Comparison of ENCODE assay signal across 8 cellular contexts in the genomic region with DNA sequence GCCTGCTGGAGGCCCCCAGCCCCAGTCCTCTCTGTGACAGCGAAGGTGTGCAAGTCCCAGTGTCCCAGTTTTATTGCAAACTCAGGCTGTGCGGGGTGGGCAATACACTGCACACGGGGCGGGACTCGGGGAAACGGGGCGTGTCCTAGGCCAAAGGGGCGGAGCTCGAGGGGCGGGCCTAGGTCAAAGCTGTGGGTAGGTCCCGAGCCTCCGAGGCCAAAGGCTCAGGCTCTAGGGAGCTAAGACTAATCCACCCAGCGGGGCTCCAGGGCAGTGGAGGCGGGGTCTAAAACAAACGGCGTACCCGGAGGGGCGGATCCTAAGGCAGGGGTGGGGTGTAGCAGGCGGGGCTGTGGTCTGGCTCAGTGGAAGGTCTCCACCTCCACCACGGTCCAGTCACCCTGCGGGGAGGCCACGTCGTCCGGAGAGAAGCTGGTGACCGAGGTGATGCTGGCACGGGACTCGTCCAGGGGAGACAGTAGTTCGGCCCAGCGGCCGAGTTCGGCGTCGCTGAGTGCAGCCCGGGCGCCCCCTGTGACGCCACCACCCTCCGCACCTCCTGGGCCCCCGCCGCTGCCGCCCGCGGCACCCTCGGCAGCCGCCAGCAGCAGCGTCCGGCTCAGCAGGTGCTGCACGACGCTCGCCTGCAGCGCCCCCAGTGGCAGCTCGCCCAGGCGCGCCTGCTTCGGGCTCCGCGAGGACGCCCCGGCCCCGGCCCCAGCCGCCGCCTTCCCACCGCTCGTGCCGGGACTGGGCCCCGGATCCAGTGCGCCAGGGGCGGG. TPM values are rescaled to one million over a fixed set of nuclear protein-coding genes. Genes with fewer than 3 reads are reported as not detected.
DNase-seq lines count a peak whose midpoint lies in the region; ATAC-seq and TF ChIP-seq lines count a peak whose summit lies in the region.

No MANE protein-coding gene starts in this region.

- H3K79me2 ChIP-seq in OCI-LY7 (ENCODE audit: insufficient read depth, low read depth, low read length) (no peaks in the 10 kb centered on the region), fibroblast of lung (ENCODE audit: control insufficient read depth, insufficient read depth, low read length) (no peaks in the 10 kb centered on the region), neural progenitor cell (ENCODE audit: low read depth) (no peaks in the 10 kb centered on the region)

- H3K4me3 Mint-ChIP-seq in neural progenitor cell = peak overlapping the region; percentile 77

- H3K36me3 Mint-ChIP-seq in neural progenitor cell = peaks cover 3% of the 10 kb centered on the region

- peaks cover 29% of the 10 kb centered on the region for H3K27me3 Mint-ChIP-seq in neural progenitor cell (ENCODE audit: insufficient read depth, low read depth)

- intact Hi-C loops in OCI-LY7 (cut with micrococcal nuclease; ENCODE audit: unreplicated experiment) = no loop called here

- no peak overlapping the region for H3K27ac Mint-ChIP-seq in neural progenitor cell

- DNase-seq in OCI-LY7 (ENCODE audit: low spot score) (peak; percentile 92), fibroblast of lung (ENCODE audit: low read depth in 2 of 2) (peak; percentile 34 to 44), neural progenitor cell (ENCODE audit: low spot score) (peak; percentile 91), NCI-H1930 (lab: John Stamatoyannopoulos, UW) (no peak)
- peak; percentile 88 to 91 for DNase-seq in activated T-cell treated with anti-CD3 and anti-CD28 coated beads, Interleukin-2, amount 50 U/mL, for 48 hours

- TF ChIP-seq CTCF in OCI-LY7 (conservative IDR thresholded peaks at IDR 0.05; ENCODE audit: low read length) (peak; percentile 81), fibroblast of lung (conservative IDR thresholded peaks at IDR 0.05 in 1 of 2, IDR thresholded peaks at IDR 0.05 in 1 of 2; ENCODE audit: low read depth in 1 of 2, low read length in 2 of 2) (peak; percentile 40 to 45), neural progenitor cell (IDR thresholded peaks at IDR 0.05) (peak; percentile 74)

- POLR2A ChIA-PET in OCI-LY7 (lab: Charles Lee) = interaction anchor here (0.6 to 1.2 kb wide), 2 partner anchors 52 to 1466 kb away, joined by 3 read pairs; a partner anchor contains a TSS

- H3K9me2 ChIP-seq in OCI-LY7 (ENCODE audit: insufficient read depth, low read length) = no peaks in the 10 kb centered on the region

- no peak overlapping the region for H3K9ac ChIP-seq in fibroblast of lung (ENCODE audit: insufficient read depth, low read length)
- H3K9ac ChIP-seq in neural progenitor cell = no peak overlapping the region
- H3K9ac ChIP-seq in stomach smooth muscle (ENCODE audit: low read length in 2 of 2) = peak overlapping the region; percentile 23 to 36

- H3F3A ChIP-seq in neural progenitor cell (ENCODE audit: low read depth) = peaks cover 54% of the 10 kb centered on the region

- no peaks in the 10 kb centered on the region for H4K20me1 ChIP-seq in OCI-LY7 (ENCODE audit: insufficient read depth, low read length)
- H4K20me1 ChIP-seq in fibroblast of lung (ENCODE audit: control insufficient read depth, extremely low read depth, insufficient read depth, low read length) = no peaks in the 10 kb centered on the region
- peaks cover 58% of the 10 kb centered on the region for H4K20me1 ChIP-seq in neural progenitor cell (ENCODE audit: low read depth)

- H3K4me1 Mint-ChIP-seq in neural progenitor cell = peaks cover 37% of the 10 kb centered on the region

- no peaks in the 10 kb centered on the region for H3K36me3 ChIP-seq in OCI-LY7 (ENCODE audit: insufficient read depth, low read length)
- H3K36me3 ChIP-seq in fibroblast of lung (ENCODE audit: control insufficient read depth, insufficient read depth, low read length) = no peaks in the 10 kb centered on the region
- H3K36me3 ChIP-seq in neural progenitor cell = no peaks in the 10 kb centered on the region
- H3K36me3 ChIP-seq in stomach smooth muscle (ENCODE audit: control insufficient read depth in 2 of 2, insufficient read depth in 2 of 2, low read length in 2 of 2) = no peaks in the 10 kb centered on the region

- H3K4me2 ChIP-seq in OCI-LY7 (ENCODE audit: low read length) (peak overlapping the region; percentile 84), fibroblast of lung (ENCODE audit: extremely low read depth, insufficient read depth, low read length) (peak overlapping the region; percentile 82), neural progenitor cell (peak overlapping the region; percentile 67)

- no TSS peak for BruUV-seq in OCI-LY7 (replicated peaks; lab: Mats Ljungman, UMichigan)

- H3K4me3 ChIP-seq in OCI-LY7 (ENCODE audit: low read depth, low read length, poor library complexity, severe bottlenecking) (peak overlapping the region; percentile 65), fibroblast of lung (replicated peaks in 1 of 4; ENCODE audit: control extremely low read depth in 1 of 4, insufficient read depth in 1 of 4, low read depth in 3 of 4, low read length in 4 of 4) (peak overlapping the region in 3 of 4 experiments; percentile 23 to 47 (median 40)), neural progenitor cell (peak overlapping the region; percentile 31), stomach smooth muscle (ENCODE audit: low read length in 2 of 2) (peak overlapping the region; percentile 63 to 72)

- H3K4me1 ChIP-seq in OCI-LY7 (ENCODE audit: insufficient read depth, low read length, poor library complexity, severe bottlenecking) (peaks cover 40% of the 10 kb centered on the region), fibroblast of lung (ENCODE audit: control insufficient read depth, extremely low read depth, insufficient read depth, low read length) (peaks cover 7% of the 10 kb centered on the region), neural progenitor cell (peaks cover 7% of the 10 kb centered on the region), stomach smooth muscle (ENCODE audit: control insufficient read depth, insufficient read depth, low read length) (peaks cover 33% of the 10 kb centered on the region)

- no peaks in the 10 kb centered on the region for H3K9me3 Mint-ChIP-seq in neural progenitor cell

- peak overlapping the region; percentile 17; the same call in 1 of the 2 replicates for H2AFZ ChIP-seq in OCI-LY7 (ENCODE audit: low read length)
- peak overlapping the region; percentile 31 for H2AFZ ChIP-seq in fibroblast of lung (ENCODE audit: low read length)
- no peak overlapping the region for H2AFZ ChIP-seq in neural progenitor cell (replicated peaks)

- H3K27ac ChIP-seq in OCI-LY7 (ENCODE audit: low read depth, low read length, poor library complexity, severe bottlenecking) (no peak overlapping the region), fibroblast of lung (ENCODE audit: insufficient read depth, low read length) (no peak overlapping the region), neural progenitor cell (no peak overlapping the region), stomach smooth muscle (ENCODE audit: low read length) (no peak overlapping the region)

- H3K9me3 ChIP-seq in OCI-LY7 (ENCODE audit: low read length) (no peaks in the 10 kb centered on the region), fibroblast of lung (ENCODE audit: control insufficient read depth, insufficient read depth, low read depth, low read length) (no peaks in the 10 kb centered on the region), neural progenitor cell (ENCODE audit: low read depth) (no peaks in the 10 kb centered on the region), stomach smooth muscle (ENCODE audit: control insufficient read depth in 2 of 2, low read length in 2 of 2) (no peaks in the 10 kb centered on the region)

- CTCF ChIA-PET in OCI-LY7 (lab: Charles Lee; ENCODE audit: unreplicated experiment) = interaction anchor here (1.0 to 1.8 kb wide), 4 partner anchors 11 to 52 kb away, joined by 3 to 6 read pairs (median 4); a partner anchor contains a TSS

- H3K27me3 ChIP-seq in fibroblast of lung (ENCODE audit: control insufficient read depth, insufficient read depth, low read length) (peaks cover 10% of the 10 kb centered on the region), neural progenitor cell (peaks cover 48% of the 10 kb centered on the region), stomach smooth muscle (ENCODE audit: control insufficient read depth in 1 of 2, insufficient read depth in 2 of 2, low read length in 2 of 2) (peaks cover 24 to 25% of the 10 kb centered on the region in 2 donors)

- peak; percentile 74 for ATAC-seq in GM18511 (IDR thresholded peaks at IDR 0.05; ENCODE audit: unreplicated experiment)
- ATAC-seq in HG02943 (IDR thresholded peaks at IDR 0.05; ENCODE audit: low read depth, unreplicated experiment) = peak; percentile 55

RNA-seq across cellular contexts. Expression of a gene that starts 5.3 kb away (rescaled TPM):
- not detected in 2 replicates for total RNA-seq in OCI-LY7 (2014; rRNA removed; shearing (Covaris generic))
- total RNA-seq in OCI-LY7 (2022) (0.17 TPM in 1 of 2 replicates, not detected in the other), fibroblast of lung (under 0.01 TPM in 1 of 2 replicates, not detected in the other), neural progenitor cell (ENCODE audit: low replicate concordance) (0.07 and 2.8 TPM in 2 replicates)
- not detected in 2 replicates for polyA plus RNA-seq in fibroblast of lung
- 0.08 TPM in 1 of 2 replicates, not detected in the other for polyA plus RNA-seq in fibroblast of lung (2012)
- not detected in 2 replicates for polyA minus RNA-seq in fibroblast of lung (ENCODE audit: low replicate concordance)

RNA-seq across cellular contexts. Expression of a gene that starts 19.4 kb away (rescaled TPM):
- 0.08 TPM in 1 of 2 replicates, not detected in the other for total RNA-seq in OCI-LY7 (2014; rRNA removed; shearing (Covaris generic))
- total RNA-seq in OCI-LY7 (2022) (not detected in 2 replicates), fibroblast of lung (2.6 and 3.0 TPM in 2 replicates), neural progenitor cell (ENCODE audit: low replicate concordance) (0.65 and 1.2 TPM in 2 replicates)
- 3.5 and 3.7 TPM in 2 replicates for polyA plus RNA-seq in fibroblast of lung
- polyA plus RNA-seq in fibroblast of lung (2012) = 3.2 and 4.7 TPM in 2 replicates
- polyA minus RNA-seq in fibroblast of lung (ENCODE audit: low replicate concordance) = 8.0 and 8.4 TPM in 2 replicates

RNA-seq across cellular contexts. Expression of a gene that starts 34.8 kb away (rescaled TPM):
- 19.4 and 23.2 TPM in 2 replicates for total RNA-seq in OCI-LY7 (2014; rRNA removed; shearing (Covaris generic))
- total RNA-seq in OCI-LY7 (2022) (44.5 and 48.1 TPM in 2 replicates), fibroblast of lung (8.7 and 10.4 TPM in 2 replicates), neural progenitor cell (ENCODE audit: low replicate concordance) (14.4 and 20.7 TPM in 2 replicates)
- 7.8 and 8.5 TPM in 2 replicates for polyA plus RNA-seq in fibroblast of lung
- 15.5 and 15.8 TPM in 2 replicates for polyA plus RNA-seq in fibroblast of lung (2012)
- 8.6 and 19.5 TPM in 2 replicates for polyA minus RNA-seq in fibroblast of lung (ENCODE audit: low replicate concordance)

RNA-seq across cellular contexts. Expression of a gene that starts 38.8 kb away (rescaled TPM):
- 2.7 and 7.4 TPM in 2 replicates for total RNA-seq in OCI-LY7 (2014; rRNA removed; shearing (Covaris generic))
- total RNA-seq in OCI-LY7 (2022) = 5.5 and 5.9 TPM in 2 replicates
- 13.4 and 16.5 TPM in 2 replicates for total RNA-seq in fibroblast of lung
- 8.8 and 10.4 TPM in 2 replicates for polyA plus RNA-seq in fibroblast of lung
- 15.7 and 16.1 TPM in 2 replicates for polyA plus RNA-seq in fibroblast of lung (2012)
- 49.8 and 76.3 TPM in 2 replicates for polyA minus RNA-seq in fibroblast of lung (ENCODE audit: low replicate concordance)
- 4.1 and 13.5 TPM in 2 replicates for total RNA-seq in neural progenitor cell (ENCODE audit: low replicate concordance)

RNA-seq across cellular contexts. Expression of a gene that starts 45.8 kb away (rescaled TPM):
- 0.13 TPM in 1 of 2 replicates, not detected in the other for total RNA-seq in OCI-LY7 (2014; rRNA removed; shearing (Covaris generic))
- total RNA-seq in OCI-LY7 (2022) (0.61 and 0.74 TPM in 2 replicates), fibroblast of lung (1.0 and 1.3 TPM in 2 replicates), neural progenitor cell (ENCODE audit: low replicate concordance) (0.99 and 1.8 TPM in 2 replicates)
- polyA plus RNA-seq in fibroblast of lung = 0.35 TPM in 1 of 2 replicates, not detected in the other
- 2.0 and 5.7 TPM in 2 replicates for polyA plus RNA-seq in fibroblast of lung (2012)
- not detected in 2 replicates for polyA minus RNA-seq in fibroblast of lung (ENCODE audit: low replicate concordance)

Comparison
In these comparisons a context has a peak if more than half of its experiments do, and no peak if none do; other contexts are left out.
1. DNase-seq: peak in OCI-LY7 (single experiment), activated T-cell treated with anti-CD3 and anti-CD28 coated beads, Interleukin-2, amount 50 U/mL, for 48 hours (2 of 2), fibroblast of lung (2 of 2) and neural progenitor cell (single experiment); none in NCI-H1930 (0 of 2).
2. H3K9ac ChIP-seq: peak in stomach smooth muscle (2 of 2); none in fibroblast of lung (single experiment) and neural progenitor cell (single experiment).
3. Peak in every context shown above with its lines, with median percentiles within 50 percentile points of each other: H3K4me2 ChIP-seq, H3K4me3 ChIP-seq and CTCF ChIP-seq.